Comparison of ENCODE assay signal across 10 cellular contexts in genomic region chr3:111610612-111611054, GRCh38. TPM values are rescaled to one million over a fixed set of nuclear protein-coding genes. Genes with fewer than 3 reads are reported as not detected.
DNase-seq lines count a peak whose midpoint lies in the region; ATAC-seq and TF ChIP-seq lines count a peak whose summit lies in the region.
"Had no signal": no experiment of that assay in that cellular context is flagged by ENCODE, and none has a peak within 500 bp of the region (broad histone marks: within the 10 kb centered on the region; RNA-seq: fewer than 3 reads in every experiment).

No MANE protein-coding gene starts in this region.

- H3K27ac ChIP-seq in hepatocyte: no peak overlapping the region
- H3K27ac ChIP-seq in ascending aorta: no peak overlapping the region

- DNase-seq in T-helper 1 cell: peak in 3 of 5 donors; percentile 2 to 56 (median 5)
- DNase-seq in mucosa of descending colon: no peak
- no peak for DNase-seq in NOMO-1 treated with dmso at 0.1 percent for 144 hours (lab: John Stamatoyannopoulos, UW; ENCODE audit: unreplicated experiment)
- no peak for DNase-seq in NCI-H2081 treated with DMSO at 0.1 percent for 48 hours (lab: John Stamatoyannopoulos, UW)
- DNase-seq in hepatocyte (ENCODE audit: low spot score): no peak
- DNase-seq in ascending aorta (ENCODE audit: low spot score in 2 of 2): no peak
- DNase-seq: OCI-M1 had no signal

- H3K36me3 ChIP-seq in mucosa of descending colon (ENCODE audit: low read depth): no peaks in the 10 kb centered on the region
- H3K36me3 ChIP-seq in hepatocyte (replicated peaks; ENCODE audit: insufficient read depth, low read depth): no peaks in the 10 kb centered on the region
- H3K36me3 ChIP-seq in ascending aorta: no peaks in the 10 kb centered on the region

- H3K4me3 ChIP-seq in mucosa of descending colon: no peak overlapping the region
- H3K4me3 ChIP-seq in hepatocyte: no peak overlapping the region
- H3K4me3 ChIP-seq in ascending aorta: no peak overlapping the region

- no peaks in the 10 kb centered on the region for H4K20me1 ChIP-seq in hepatocyte (ENCODE audit: insufficient read depth, poor library complexity, severe bottlenecking)

- no peaks in the 10 kb centered on the region for H3K9me3 ChIP-seq in mucosa of descending colon
- H3K9me3 ChIP-seq in hepatocyte (ENCODE audit: low read depth): no peaks in the 10 kb centered on the region
- no peaks in the 10 kb centered on the region for H3K9me3 ChIP-seq in ascending aorta

- no peaks in the 10 kb centered on the region for H3K79me2 ChIP-seq in hepatocyte

- H3K27me3 ChIP-seq in hepatocyte (no peaks in the 10 kb centered on the region), ascending aorta (no peaks in the 10 kb centered on the region)

- ATAC-seq in GM18907 (IDR thresholded peaks at IDR 0.05; ENCODE audit: unreplicated experiment) (peak; percentile 26), HG02943 (IDR thresholded peaks at IDR 0.05; ENCODE audit: low read depth, unreplicated experiment) (peak; percentile 9), mucosa of descending colon (peak; percentile 23)

- H3K4me1 ChIP-seq in mucosa of descending colon (ENCODE audit: low read depth) (no peaks in the 10 kb centered on the region), hepatocyte (ENCODE audit: insufficient read depth) (no peaks in the 10 kb centered on the region), ascending aorta (no peaks in the 10 kb centered on the region)

- 90% methylated on average over 8 of the region's 8 CpGs for WGBS in hepatocyte (ENCODE audit: low lambda C conversion rate, missing lambda C conversion rate)

- H3K9me2 ChIP-seq in hepatocyte (replicated peaks; ENCODE audit: insufficient read depth): no peaks in the 10 kb centered on the region

- H2AFZ ChIP-seq in hepatocyte: no peak overlapping the region

- no peak for TF ChIP-seq CTCF in mucosa of descending colon (IDR thresholded peaks at IDR 0.05)
- no peak for TF ChIP-seq CTCF in hepatocyte (IDR thresholded peaks at IDR 0.05; ENCODE audit: poor library complexity)
- TF ChIP-seq CTCF in ascending aorta (IDR thresholded peaks at IDR 0.05): no peak

- intact Hi-C loops in mucosa of descending colon (cut with DNase I, micrococcal nuclease) (no loop called here), ascending aorta (cut with DNase I) (no loop called here)

- H3K4me2 ChIP-seq in hepatocyte: no peak overlapping the region

RNA-seq across cellular contexts. Expression of gene ZBED2, which starts 15.5 kb away (rescaled TPM):
- total RNA-seq in mucosa of descending colon (not detected), hepatocyte (0.32 and 0.50 TPM in 2 replicates), ascending aorta (1.4 TPM)
- 0.66 and 1.5 TPM in 2 replicates for polyA plus RNA-seq in hepatocyte
- total RNA-seq: mesenteric fat pad had no signal

Comparison
In these comparisons a context has a peak if more than half of its experiments do, and no peak if none do; other contexts are left out.
1. DNase-seq: peak in T-helper 1 cell (3 of 5); none in mucosa of descending colon (0 of 3), NOMO-1 treated with dmso at 0.1 percent for 144 hours (single experiment), NCI-H2081 treated with DMSO at 0.1 percent for 48 hours (single experiment), hepatocyte (single experiment) and ascending aorta (0 of 2).
2. Peak in every context shown above with its lines, with median percentiles within 50 percentile points of each other: ATAC-seq.